In genomic region chr14:32068708-32069107, GRCh38 we compare ENCODE assay signal across 25 cellular contexts.
"Had no signal": no experiment of that assay in that cellular context is flagged by ENCODE, and none has a peak within 500 bp of the region (broad histone marks: within the 10 kb centered on the region; RNA-seq: fewer than 3 reads in every experiment).

No MANE protein-coding gene starts in this region.

- ATAC-seq: effector memory CD8-positive, alpha-beta T cell; esophagus mucosa; gastrocnemius medialis; heart right ventricle; left cardiac atrium; left lung; left ventricle myocardium superior; lower lobe of right lung; mucosa of descending colon had no signal

- DNase-seq: colonic mucosa; cortex of kidney; effector CD8-positive, alpha-beta T cell; effector memory CD8-positive, alpha-beta T cell; endodermal cell; erythroblast; esophagus squamous epithelium; foreskin fibroblast; foreskin melanocyte; gastrocnemius medialis; glutamatergic neuron; head of caudate nucleus; heart right ventricle; hippocampal formation; left cardiac atrium; left lung; left ventricle myocardium superior; lower lobe of right lung; mesenchymal stem cell; mucosa of descending colon had no signal

- H3K4me3 ChIP-seq: colonic mucosa, esophagus squamous epithelium, gastrocnemius medialis, heart right ventricle, left lung, lower lobe of right lung, mucosa of descending colon had no signal

- FAIRE-seq: endometrium, islet of Langerhans, keratinocyte had no signal

- H3K4me1 ChIP-seq: colonic mucosa, left lung, lower lobe of right lung had no signal

- H3K27ac ChIP-seq: colonic mucosa, epithelial cell of prostate, esophagus squamous epithelium, gastrocnemius medialis, heart right ventricle, left lung, lower lobe of right lung had no signal

- H3K36me3 ChIP-seq: colonic mucosa, esophagus squamous epithelium, gastrocnemius medialis, heart right ventricle, left lung, lower lobe of right lung had no signal

- H3K27me3 ChIP-seq: colonic mucosa, esophagus squamous epithelium, gastrocnemius medialis, heart right ventricle, left lung had no signal

- H3K9me3 ChIP-seq: colonic mucosa, esophagus squamous epithelium, gastrocnemius medialis, heart right ventricle, left lung, lower lobe of right lung, mucosa of descending colon had no signal
